ENCODE assay signal across 20 cellular contexts in genomic region chr22:26499188-26499703, GRCh38. TPM values are rescaled to one million over a fixed set of nuclear protein-coding genes. Genes with fewer than 3 reads are reported as not detected.
DNase-seq lines count a peak whose midpoint lies in the region; ATAC-seq, FAIRE-seq and TF ChIP-seq lines count a peak whose summit lies in the region.
"Had no signal": no experiment of that assay in that cellular context is flagged by ENCODE, and none has a peak within 500 bp of the region (broad histone marks: within the 10 kb centered on the region; RNA-seq: fewer than 3 reads in every experiment).

No MANE protein-coding gene starts in this region.

- H3K4me2 ChIP-seq in GM12878 (ENCODE audit: control insufficient read depth, insufficient read depth) = no peak overlapping the region
- H3K4me2 ChIP-seq in HepG2 (ENCODE audit: low read depth, low read length) = no peak overlapping the region
- H3K4me2 ChIP-seq: KMS-11 had no signal

- H2AFZ ChIP-seq in GM12878 (ENCODE audit: control insufficient read depth, low read depth, low read length) (no peak overlapping the region), HepG2 (ENCODE audit: low read length) (no peak overlapping the region)

- peak overlapping the region; percentile 9 for H3K27ac Mint-ChIP-seq in stimulated activated naive CD8-positive, alpha-beta T cell treated with anti-CD3 and anti-CD28 coated beads, Interleukin-15, Interleukin-2, amounts not matched to agents 100 ng/mL and 50 ng/mL, for 24 hours

- CTCF ChIA-PET in GM12878 (lab: Yijun Ruan, JAX) (interaction anchor here (0.6 to 1.6 kb wide), 3 partner anchors 13 to 164 kb away, joined by 3 to 4 read pairs (median 3); partner anchors contain the start of genes HPS4, SRRD and TFIP11), HepG2 (lab: Yijun Ruan, JAX; ENCODE audit: low intra/inter-chr PET ratio, low total read pairs) (no interaction called here)

- TF ChIP-seq CTCF in GM12878 (IDR thresholded peaks at IDR 0.05 in 2 of 3, conservative IDR thresholded peaks at IDR 0.05 in 1 of 3; ENCODE audit: control insufficient read depth in 2 of 3, extremely low read depth in 1 of 3, insufficient read depth in 1 of 3, low read depth in 3 of 3, low read length in 3 of 3) = no peak
- no peak for TF ChIP-seq CTCF in HepG2 (CRISPR knock-in tag; IDR thresholded peaks at IDR 0.05)
- no peak for TF ChIP-seq CTCF in dorsolateral prefrontal cortex (IDR thresholded peaks at IDR 0.05 in 54 of 56, conservative IDR thresholded peaks at IDR 0.05 in 2 of 56; ENCODE audit: low read depth in 1 of 56, partially characterized antibody in 56 of 56)

- BruUV-seq in GM12878 (replicated peaks; lab: Mats Ljungman, UMichigan) (no TSS peak), HepG2 (replicated peaks; lab: Mats Ljungman, UMichigan) (no TSS peak)

- in situ Hi-C loops in GM12878 (cut with MboI) (no loop called here), HepG2 (cut with HindIII; ENCODE audit: extremely low pct_ligation_motif_present, low pct_unique_long_range_greater_than_20kb) (no loop called here)

- no peak for TF ChIP-seq RAD21 in GM12878 (IDR thresholded peaks at IDR 0.05; ENCODE audit: insufficient read depth, low read depth, low read length)
- no peak for TF ChIP-seq RAD21 in HepG2 (CRISPR knock-in tag; IDR thresholded peaks at IDR 0.05)

- RAD21 ChIA-PET in GM12878 (lab: Charles Lee; ENCODE audit: unreplicated experiment) = no interaction called here

- intact Hi-C loops in GM12878 (cut with micrococcal nuclease; ENCODE audit: unreplicated experiment) (no loop called here), HepG2 (cut with micrococcal nuclease; ENCODE audit: unreplicated experiment) (no loop called here), aorta (cut with DNase I) (no loop called here), dorsolateral prefrontal cortex (cut with DNase I) (no loop called here)

- FAIRE-seq in GM12878 (lab: Jason Lieb, UNC) (no peak), HepG2 (lab: Jason Lieb, UNC) (no peak)
- FAIRE-seq: D721Med, GM12892, GM18507, H1 had no signal

- no peak overlapping the region for H3K4me3 Mint-ChIP-seq in stimulated activated naive CD8-positive, alpha-beta T cell treated with anti-CD3 and anti-CD28 coated beads, Interleukin-15, Interleukin-2, amounts not matched to agents 100 ng/mL and 50 ng/mL, for 24 hours

- H3K27me3 Mint-ChIP-seq in stimulated activated naive CD8-positive, alpha-beta T cell treated with anti-CD3 and anti-CD28 coated beads, Interleukin-15, Interleukin-2, amounts not matched to agents 100 ng/mL and 50 ng/mL, for 24 hours = no peaks in the 10 kb centered on the region
- H3K27me3 Mint-ChIP-seq: CD8-positive, alpha-beta memory T cell had no signal

- no peaks in the 10 kb centered on the region for H3K79me2 ChIP-seq in GM12878 (ENCODE audit: control insufficient read depth, insufficient read depth, low read length)
- H3K79me2 ChIP-seq in HepG2 (ENCODE audit: insufficient read depth, low read length) = no peaks in the 10 kb centered on the region

- peaks cover 20% of the 10 kb centered on the region for H3K4me1 Mint-ChIP-seq in stimulated activated naive CD8-positive, alpha-beta T cell treated with anti-CD3 and anti-CD28 coated beads, Interleukin-15, Interleukin-2, amounts not matched to agents 100 ng/mL and 50 ng/mL, for 24 hours (ENCODE audit: low read depth)

- 93% methylated on average over 25 of the region's 25 CpGs for WGBS in GM12878 (ENCODE audit: insufficient coverage, insufficient replicate concordance, low lambda C conversion rate, missing lambda C conversion rate)
- 95% methylated on average over 7 of the region's 25 CpGs for WGBS in HepG2 (ENCODE audit: low lambda C conversion rate)
- 91 to 92% methylated on average over 25 of the region's 25 CpGs for WGBS in aorta, 2 donors

- POLR2A ChIA-PET in GM12878 (lab: Charles Lee) = interaction anchor here (0.6 kb wide), 1 partner anchor 130 kb away, joined by 3 read pairs; no protein-coding TSS in a partner anchor
- POLR2A ChIA-PET in HepG2 (lab: Yijun Ruan, JAX) = interaction anchor here (1.5 kb wide), 2 partner anchors 13 to 16 kb away, joined by 3 to 4 read pairs; partner anchors contain the start of genes HPS4, SRRD and TFIP11

- H3K9ac ChIP-seq in GM12878 (ENCODE audit: control insufficient read depth, insufficient read depth, low read length) (no peak overlapping the region), HepG2 (ENCODE audit: insufficient read depth, low read depth, low read length) (no peak overlapping the region)
- H3K9ac ChIP-seq: KMS-11 had no signal

- H3K4me1 ChIP-seq in GM12878 (ENCODE audit: control insufficient read depth, insufficient read depth, low read length) = peaks cover 6% of the 10 kb centered on the region
- H3K4me1 ChIP-seq in HepG2 (ENCODE audit: insufficient read depth, low read length) = no peaks in the 10 kb centered on the region
- H3K4me1 ChIP-seq in aorta (ENCODE audit: control insufficient read depth in 1 of 2, insufficient read depth in 2 of 2, low read length in 2 of 2) = no peaks in the 10 kb centered on the region

- DNase-seq in stimulated activated naive CD8-positive, alpha-beta T cell treated with anti-CD3 and anti-CD28 coated beads, Interleukin-15, Interleukin-2, amounts not matched to agents 100 U/mL and 50 U/mL, for 24 hours = no peak
- no peak for DNase-seq in GM12878 (ENCODE audit: low read depth, low spot score)
- DNase-seq in HepG2 (ENCODE audit: low spot score) = no peak
- DNase-seq in aorta = no peak
- DNase-seq in dorsolateral prefrontal cortex = no peak
- no peak for DNase-seq in epidermal melanocyte (ENCODE audit: insufficient read length, low spot score)
- DNase-seq: C1 segment of cervical spinal cord; CD8-positive, alpha-beta memory T cell; NCI-H1417; NCI-H187; NCI-H226; NCI-H524 treated with DMSO at 0.1 percent for 48 hours; PC-3 had no signal

- H3K27me3 ChIP-seq in GM12878 (replicated peaks in 1 of 2; ENCODE audit: control insufficient read depth in 2 of 2, insufficient read depth in 2 of 2, low read length in 1 of 2) (no peaks in the 10 kb centered on the region), HepG2 (ENCODE audit: control insufficient read depth in 1 of 2, insufficient read depth in 2 of 2, low read length in 2 of 2) (no peaks in the 10 kb centered on the region), aorta (ENCODE audit: control insufficient read depth in 1 of 2, insufficient read depth in 2 of 2, low read length in 1 of 2) (no peaks in the 10 kb centered on the region), dorsolateral prefrontal cortex (no peaks in the 10 kb centered on the region)

- no peak for ATAC-seq in stimulated activated naive CD8-positive, alpha-beta T cell treated with anti-CD3 and anti-CD28 coated beads, Interleukin-15, Interleukin-2, amounts not matched to agents 100 U/mL and 50 U/mL, for 24 hours
- ATAC-seq in GM12878 (no peak), HepG2 (no peak), aorta (ENCODE audit: low FRiP score) (peak; percentile 22), GM21381 (IDR thresholded peaks at IDR 0.05; ENCODE audit: unreplicated experiment) (no peak)
- ATAC-seq: PC-3 had no signal

- H3K36me3 Mint-ChIP-seq in stimulated activated naive CD8-positive, alpha-beta T cell treated with anti-CD3 and anti-CD28 coated beads, Interleukin-15, Interleukin-2, amounts not matched to agents 100 ng/mL and 50 ng/mL, for 24 hours (ENCODE audit: low read depth) = peaks cover 73% of the 10 kb centered on the region

- peaks cover 32 to 46% of the 10 kb centered on the region in 2 experiments for H3K36me3 ChIP-seq in GM12878 (ENCODE audit: control insufficient read depth in 2 of 2, insufficient read depth in 2 of 2, low read length in 1 of 2)
- H3K36me3 ChIP-seq in HepG2 (replicated peaks in 1 of 2; ENCODE audit: control insufficient read depth in 1 of 2, insufficient read depth in 2 of 2, low read length in 2 of 2) = peaks cover 32 to 82% of the 10 kb centered on the region in 2 experiments
- peaks cover 4 to 22% of the 10 kb centered on the region in 2 donors for H3K36me3 ChIP-seq in aorta (ENCODE audit: control insufficient read depth in 1 of 2, insufficient read depth in 2 of 2, low read length in 1 of 2)

- TF ChIP-seq POLR2A in GM12878 (IDR thresholded peaks at IDR 0.05; ENCODE audit: low read depth, low read length) (0 out of 2 replicates have a peak, but pooled peaks have one; percentile 46), HepG2 (IDR thresholded peaks at IDR 0.05; ENCODE audit: insufficient read depth in 1 of 2, low read depth in 2 of 2, low read length in 2 of 2) (no peak)

- no peak overlapping the region for H3K27ac ChIP-seq in GM12878 (ENCODE audit: control insufficient read depth, insufficient read depth)
- H3K27ac ChIP-seq in HepG2 (ENCODE audit: extremely low read length, insufficient read depth, low read length) = no peak overlapping the region
- H3K27ac ChIP-seq in aorta (ENCODE audit: low read depth in 1 of 2, low read length in 2 of 2) = no peak overlapping the region
- H3K27ac ChIP-seq in dorsolateral prefrontal cortex = no peak overlapping the region
- H3K27ac ChIP-seq: KMS-11 had no signal

- H3K4me3 ChIP-seq in GM12878 (no peak overlapping the region), HepG2 (replicated peaks in 1 of 3; ENCODE audit: insufficient read depth in 1 of 3, low read depth in 2 of 3, low read length in 3 of 3) (no peak overlapping the region), aorta (ENCODE audit: low read length in 2 of 2) (no peak overlapping the region), dorsolateral prefrontal cortex (no peak overlapping the region)

- SMC1A ChIA-PET in GM12878 (lab: Charles Lee; ENCODE audit: uncharacterized antibody, unreplicated experiment) = interaction anchor here (1.1 kb wide), 1 partner anchor 34 kb away, joined by 3 read pairs; no protein-coding TSS in a partner anchor

- H4K20me1 ChIP-seq in GM12878 (ENCODE audit: control insufficient read depth, insufficient read depth) (no peaks in the 10 kb centered on the region), HepG2 (ENCODE audit: insufficient read depth, low read length) (no peaks in the 10 kb centered on the region)

- no peak for TF ChIP-seq EP300 in GM12878 (IDR thresholded peaks at IDR 0.05; ENCODE audit: borderline replicate concordance in 1 of 2, control insufficient read depth in 1 of 2, low read depth in 2 of 2, low read length in 2 of 2)
- no peak for TF ChIP-seq EP300 in HepG2 (IDR thresholded peaks at IDR 0.05; ENCODE audit: low read depth in 2 of 2, low read length in 2 of 2)
- no peak for TF ChIP-seq EP300 in HepG2 (CRISPR knock-in tag; IDR thresholded peaks at IDR 0.05; ENCODE audit: borderline replicate concordance)

- H3K9me3 ChIP-seq in GM12878 (replicated peaks; ENCODE audit: control insufficient read depth, insufficient read depth, low read length) (no peaks in the 10 kb centered on the region), HepG2 (ENCODE audit: low read length) (no peaks in the 10 kb centered on the region), aorta (ENCODE audit: control insufficient read depth, low read length) (no peaks in the 10 kb centered on the region)

- H3K9me3 Mint-ChIP-seq in stimulated activated naive CD8-positive, alpha-beta T cell treated with anti-CD3 and anti-CD28 coated beads, Interleukin-15, Interleukin-2, amounts not matched to agents 100 ng/mL and 50 ng/mL, for 24 hours = no peaks in the 10 kb centered on the region
- H3K9me3 Mint-ChIP-seq: CD8-positive, alpha-beta memory T cell had no signal

RNA-seq across cellular contexts. Expression of gene TFIP11, which starts 13.0 kb away (rescaled TPM):
- 70.0 and 73.7 TPM in 2 replicates for total RNA-seq in GM12878 (2013; cell fraction: nucleolus; rRNA removed)
- total RNA-seq in GM12878 (2014; rRNA removed) (31.7 and 34.6 TPM in 2 replicates), GM12878 (2014; rRNA removed; fragmentation: Illumina TruSeq; extraction: Trizol) (28.3 and 32.2 TPM in 2 replicates), GM12878 (2021) (35.6 and 42.2 TPM in 2 replicates), HepG2 (2016; rRNA removed; fragmentation: Illumina TruSeq; extraction: Trizol) (20.8 and 22.8 TPM in 2 replicates), aorta (10 to 100 TPM; 24.7 to 27.7 TPM), dorsolateral prefrontal cortex (10 to 100 TPM; 27.4 to 51.0 (median 35.3) TPM)
- polyA plus RNA-seq in GM12878 (2011; ENCODE audit: low read depth) = 17.4 TPM
- polyA plus RNA-seq in GM12878 (2011; rRNA removed) (36.5 and 43.3 TPM in 2 replicates), GM12878 (2014; fragmentation: Illumina TruSeq; extraction: Trizol) (27.3 and 29.4 TPM in 2 replicates), GM12878 (2014; fragmentation: Nextera tagmentation; extraction: Ambion mirVana) (10 to 100 TPM; 14.2 to 19.1 TPM), GM12878 (2014; rRNA removed) (23.1 and 31.6 TPM in 2 replicates), GM12878 (2016; fragmentation: Nextera tagmentation; extraction: Ambion mirVana) (10 to 100 TPM; 35.9 to 40.1 TPM), HepG2 (2011; rRNA removed) (15.4 and 18.4 TPM in 2 replicates), aorta (10 to 100 TPM in 1 of 2 donors, 1 to 10 TPM in 1; 6.1 to 31.4 TPM)
- 38.1 and 44.3 TPM in 2 replicates for polyA plus RNA-seq in GM12878 (2011; cell fraction: cytosol; rRNA removed)
- polyA plus RNA-seq in GM12878 (2011; cell fraction: nucleus; rRNA removed) = 70.3 and 74.9 TPM in 2 replicates
- polyA plus RNA-seq in GM12878 (2012) = 23.4 and 24.1 TPM in 2 replicates
- 66.5 and 75.2 TPM in 2 replicates for polyA minus RNA-seq in GM12878 (2011; rRNA and poly(A)+ RNA removed)
- polyA minus RNA-seq in GM12878 (2011; cell fraction: cytosol; rRNA and poly(A)+ RNA removed) = 12.3 and 18.2 TPM in 2 replicates
- 46.3 and 59.1 TPM in 2 replicates for polyA minus RNA-seq in GM12878 (2011; cell fraction: nucleus; rRNA and poly(A)+ RNA removed)
- 2.5 and 2.8 TPM in 2 replicates for total RNA-seq in HepG2 (2016; cell fraction: cytosol; rRNA removed; fragmentation: Illumina TruSeq; extraction: Trizol; ENCODE audit: low read depth)
- 20.2 and 22.6 TPM in 2 replicates for total RNA-seq in HepG2 (2016; cell fraction: insoluble cytoplasmic fraction; rRNA removed; fragmentation: Illumina TruSeq; extraction: Trizol)
- total RNA-seq in HepG2 (2016; cell fraction: membrane; rRNA removed; fragmentation: Illumina TruSeq; extraction: Trizol) = 4.9 and 5.7 TPM in 2 replicates
- 17.0 and 24.6 TPM in 2 replicates for total RNA-seq in HepG2 (2016; cell fraction: nucleus; rRNA removed; fragmentation: Illumina TruSeq; extraction: Trizol)
- 11.9 and 14.9 TPM in 2 replicates for polyA plus RNA-seq in HepG2 (2011; cell fraction: cytosol; rRNA removed)
- polyA plus RNA-seq in HepG2 (2011; cell fraction: nucleus; rRNA removed) = 19.7 and 24.6 TPM in 2 replicates
- polyA plus RNA-seq in HepG2 (2012) = 11.8 and 16.2 TPM in 2 replicates
- 0.94 and 1.1 TPM in 2 replicates for polyA plus RNA-seq in HepG2 (2016; cell fraction: cytosol; fragmentation: Illumina TruSeq; extraction: Trizol; ENCODE audit: low read depth)
- polyA plus RNA-seq in HepG2 (2016; cell fraction: insoluble cytoplasmic fraction; fragmentation: Illumina TruSeq; extraction: Trizol; ENCODE audit: low read depth) = 16.1 and 16.3 TPM in 2 replicates
- 1.7 and 2.2 TPM in 2 replicates for polyA plus RNA-seq in HepG2 (2016; cell fraction: membrane; fragmentation: Illumina TruSeq; extraction: Trizol; ENCODE audit: low read depth)
- polyA plus RNA-seq in HepG2 (2016; cell fraction: nucleus; fragmentation: Illumina TruSeq; extraction: Trizol; ENCODE audit: insufficient read depth, low read depth) = 22.2 and 27.8 TPM in 2 replicates
- polyA minus RNA-seq in HepG2 (2011; rRNA and poly(A)+ RNA removed; ENCODE audit: low replicate concordance) = 32.9 and 35.2 TPM in 2 replicates
- polyA minus RNA-seq in HepG2 (2011; cell fraction: cytosol; rRNA and poly(A)+ RNA removed) = 11.9 and 15.1 TPM in 2 replicates
- polyA minus RNA-seq in HepG2 (2011; cell fraction: nucleus; rRNA and poly(A)+ RNA removed) = 30.3 and 31.2 TPM in 2 replicates

RNA-seq across cellular contexts. Expression of gene SRRD, which starts 15.6 kb away (rescaled TPM):
- total RNA-seq in GM12878 (2013; cell fraction: nucleolus; rRNA removed) = 14.9 and 17.6 TPM in 2 replicates
- 17.2 and 17.7 TPM in 2 replicates for total RNA-seq in GM12878 (2014; rRNA removed)
- 21.2 and 26.4 TPM in 2 replicates for total RNA-seq in GM12878 (2014; rRNA removed; fragmentation: Illumina TruSeq; extraction: Trizol)
- 27.5 and 32.9 TPM in 2 replicates for total RNA-seq in GM12878 (2021)
- polyA plus RNA-seq in GM12878 (2011; ENCODE audit: low read depth) = 9.4 TPM
- polyA plus RNA-seq in GM12878 (2011; rRNA removed) = 50.5 and 55.9 TPM in 2 replicates
- 20.4 and 32.3 TPM in 2 replicates for polyA plus RNA-seq in GM12878 (2011; cell fraction: cytosol; rRNA removed)
- polyA plus RNA-seq in GM12878 (2011; cell fraction: nucleus; rRNA removed) = 16.9 and 17.7 TPM in 2 replicates
- polyA plus RNA-seq in GM12878 (2012) = 9.4 and 18.9 TPM in 2 replicates
- polyA plus RNA-seq in GM12878 (2014; fragmentation: Illumina TruSeq; extraction: Trizol) = 31.5 and 41.6 TPM in 2 replicates
- 10 to 100 TPM in 1 of 2 experiments, 1 to 10 TPM in 1; 4.1 to 15.4 TPM for polyA plus RNA-seq in GM12878 (2014; fragmentation: Nextera tagmentation; extraction: Ambion mirVana)
- 22.3 and 27.4 TPM in 2 replicates for polyA plus RNA-seq in GM12878 (2014; rRNA removed)
- polyA plus RNA-seq in GM12878 (2016; fragmentation: Nextera tagmentation; extraction: Ambion mirVana) = 10 to 100 TPM; 42.9 to 50.6 TPM
- polyA minus RNA-seq in GM12878 (2011; rRNA and poly(A)+ RNA removed) = 30.7 and 36.9 TPM in 2 replicates
- polyA minus RNA-seq in GM12878 (2011; cell fraction: cytosol; rRNA and poly(A)+ RNA removed) = 7.6 and 9.1 TPM in 2 replicates
- polyA minus RNA-seq in GM12878 (2011; cell fraction: nucleus; rRNA and poly(A)+ RNA removed) = 4.8 and 7.7 TPM in 2 replicates
- 36.6 and 56.5 TPM in 2 replicates for total RNA-seq in HepG2 (2016; rRNA removed; fragmentation: Illumina TruSeq; extraction: Trizol)
- 17.9 and 19.5 TPM in 2 replicates for total RNA-seq in HepG2 (2016; cell fraction: cytosol; rRNA removed; fragmentation: Illumina TruSeq; extraction: Trizol; ENCODE audit: low read depth)
- 32.5 and 46.6 TPM in 2 replicates for total RNA-seq in HepG2 (2016; cell fraction: insoluble cytoplasmic fraction; rRNA removed; fragmentation: Illumina TruSeq; extraction: Trizol)
- total RNA-seq in HepG2 (2016; cell fraction: membrane; rRNA removed; fragmentation: Illumina TruSeq; extraction: Trizol) = 41.5 and 47.4 TPM in 2 replicates
- 15.6 and 20.0 TPM in 2 replicates for total RNA-seq in HepG2 (2016; cell fraction: nucleus; rRNA removed; fragmentation: Illumina TruSeq; extraction: Trizol)
- polyA plus RNA-seq in HepG2 (2011; rRNA removed) = 21.8 and 22.8 TPM in 2 replicates
- 14.2 and 19.3 TPM in 2 replicates for polyA plus RNA-seq in HepG2 (2011; cell fraction: cytosol; rRNA removed)
- polyA plus RNA-seq in HepG2 (2011; cell fraction: nucleus; rRNA removed) = 6.5 and 12.7 TPM in 2 replicates
- polyA plus RNA-seq in HepG2 (2012) = 16.5 and 18.1 TPM in 2 replicates
- 38.8 and 45.5 TPM in 2 replicates for polyA plus RNA-seq in HepG2 (2016; cell fraction: cytosol; fragmentation: Illumina TruSeq; extraction: Trizol; ENCODE audit: low read depth)
- polyA plus RNA-seq in HepG2 (2016; cell fraction: insoluble cytoplasmic fraction; fragmentation: Illumina TruSeq; extraction: Trizol; ENCODE audit: low read depth) = 54.6 and 54.9 TPM in 2 replicates
- 41.2 and 47.5 TPM in 2 replicates for polyA plus RNA-seq in HepG2 (2016; cell fraction: membrane; fragmentation: Illumina TruSeq; extraction: Trizol; ENCODE audit: low read depth)
- polyA plus RNA-seq in HepG2 (2016; cell fraction: nucleus; fragmentation: Illumina TruSeq; extraction: Trizol; ENCODE audit: insufficient read depth, low read depth) = 23.9 and 26.3 TPM in 2 replicates
- polyA minus RNA-seq in HepG2 (2011; rRNA and poly(A)+ RNA removed; ENCODE audit: low replicate concordance) = 13.6 and 15.2 TPM in 2 replicates
- 8.6 and 10.8 TPM in 2 replicates for polyA minus RNA-seq in HepG2 (2011; cell fraction: cytosol; rRNA and poly(A)+ RNA removed)
- 14.0 and 18.3 TPM in 2 replicates for polyA minus RNA-seq in HepG2 (2011; cell fraction: nucleus; rRNA and poly(A)+ RNA removed)
- total RNA-seq in aorta = 10 to 100 TPM; 13.0 to 18.4 TPM
- polyA plus RNA-seq in aorta = 1 to 10 TPM; 3.6 to 6.4 TPM
- total RNA-seq in dorsolateral prefrontal cortex = 10 to 100 TPM; 15.0 to 37.8 (median 23.3) TPM

RNA-seq across cellular contexts. Expression of gene HPS4, which starts 15.7 kb away (rescaled TPM):
- total RNA-seq in GM12878 (2013; cell fraction: nucleolus; rRNA removed) = 182 and 200 TPM in 2 replicates
- 36.7 and 38.5 TPM in 2 replicates for total RNA-seq in GM12878 (2014; rRNA removed)
- total RNA-seq in GM12878 (2014; rRNA removed; fragmentation: Illumina TruSeq; extraction: Trizol) = 24.2 and 25.7 TPM in 2 replicates
- total RNA-seq in GM12878 (2021) = 34.2 and 35.2 TPM in 2 replicates
- polyA plus RNA-seq in GM12878 (2011; ENCODE audit: low read depth) = 19.5 TPM
- polyA plus RNA-seq in GM12878 (2011; rRNA removed) = 36.5 and 52.5 TPM in 2 replicates
- 35.8 and 37.7 TPM in 2 replicates for polyA plus RNA-seq in GM12878 (2011; cell fraction: cytosol; rRNA removed)
- 119 and 130 TPM in 2 replicates for polyA plus RNA-seq in GM12878 (2011; cell fraction: nucleus; rRNA removed)
- polyA plus RNA-seq in GM12878 (2012) = 26.4 and 30.0 TPM in 2 replicates
- polyA plus RNA-seq in GM12878 (2014; fragmentation: Illumina TruSeq; extraction: Trizol) = 27.3 and 31.1 TPM in 2 replicates
- polyA plus RNA-seq in GM12878 (2014; fragmentation: Nextera tagmentation; extraction: Ambion mirVana) = 10 to 100 TPM; 11.7 to 12.3 TPM
- polyA plus RNA-seq in GM12878 (2014; rRNA removed) = 32.4 and 34.4 TPM in 2 replicates
- 10 to 100 TPM; 28.7 to 30.5 TPM for polyA plus RNA-seq in GM12878 (2016; fragmentation: Nextera tagmentation; extraction: Ambion mirVana)
- 40.2 and 41.4 TPM in 2 replicates for polyA minus RNA-seq in GM12878 (2011; rRNA and poly(A)+ RNA removed)
- polyA minus RNA-seq in GM12878 (2011; cell fraction: cytosol; rRNA and poly(A)+ RNA removed) = 14.2 and 15.0 TPM in 2 replicates
- 43.3 and 49.2 TPM in 2 replicates for polyA minus RNA-seq in GM12878 (2011; cell fraction: nucleus; rRNA and poly(A)+ RNA removed)
- total RNA-seq in HepG2 (2016; rRNA removed; fragmentation: Illumina TruSeq; extraction: Trizol) = 29.7 and 34.0 TPM in 2 replicates
- 6.1 and 12.7 TPM in 2 replicates for total RNA-seq in HepG2 (2016; cell fraction: cytosol; rRNA removed; fragmentation: Illumina TruSeq; extraction: Trizol; ENCODE audit: low read depth)
- total RNA-seq in HepG2 (2016; cell fraction: insoluble cytoplasmic fraction; rRNA removed; fragmentation: Illumina TruSeq; extraction: Trizol) = 28.2 and 33.4 TPM in 2 replicates
- total RNA-seq in HepG2 (2016; cell fraction: membrane; rRNA removed; fragmentation: Illumina TruSeq; extraction: Trizol) = 12.8 and 13.4 TPM in 2 replicates
- total RNA-seq in HepG2 (2016; cell fraction: nucleus; rRNA removed; fragmentation: Illumina TruSeq; extraction: Trizol) = 47.5 and 51.3 TPM in 2 replicates
- 27.4 and 28.0 TPM in 2 replicates for polyA plus RNA-seq in HepG2 (2011; rRNA removed)
- 14.0 and 16.9 TPM in 2 replicates for polyA plus RNA-seq in HepG2 (2011; cell fraction: cytosol; rRNA removed)
- 114 and 121 TPM in 2 replicates for polyA plus RNA-seq in HepG2 (2011; cell fraction: nucleus; rRNA removed)
- 20.2 and 21.3 TPM in 2 replicates for polyA plus RNA-seq in HepG2 (2012)
- 2.0 TPM in 2 replicates for polyA plus RNA-seq in HepG2 (2016; cell fraction: cytosol; fragmentation: Illumina TruSeq; extraction: Trizol; ENCODE audit: low read depth)
- polyA plus RNA-seq in HepG2 (2016; cell fraction: insoluble cytoplasmic fraction; fragmentation: Illumina TruSeq; extraction: Trizol; ENCODE audit: low read depth) = 14.9 and 19.8 TPM in 2 replicates
- polyA plus RNA-seq in HepG2 (2016; cell fraction: membrane; fragmentation: Illumina TruSeq; extraction: Trizol; ENCODE audit: low read depth) = 4.4 and 5.3 TPM in 2 replicates
- 67.8 and 71.6 TPM in 2 replicates for polyA plus RNA-seq in HepG2 (2016; cell fraction: nucleus; fragmentation: Illumina TruSeq; extraction: Trizol; ENCODE audit: insufficient read depth, low read depth)
- 18.5 and 40.6 TPM in 2 replicates for polyA minus RNA-seq in HepG2 (2011; rRNA and poly(A)+ RNA removed; ENCODE audit: low replicate concordance)
- polyA minus RNA-seq in HepG2 (2011; cell fraction: cytosol; rRNA and poly(A)+ RNA removed) = 9.3 and 10.6 TPM in 2 replicates
- polyA minus RNA-seq in HepG2 (2011; cell fraction: nucleus; rRNA and poly(A)+ RNA removed) = 61.7 and 71.9 TPM in 2 replicates
- 10 to 100 TPM; 20.5 to 35.6 TPM for total RNA-seq in aorta
- 10 to 100 TPM; 14.7 to 18.0 TPM for polyA plus RNA-seq in aorta
- total RNA-seq in dorsolateral prefrontal cortex = 10 to 100 TPM; 31.0 to 59.1 (median 45.3) TPM
